Comparison of ENCODE assay signal across 35 cellular contexts in the genomic region with DNA sequence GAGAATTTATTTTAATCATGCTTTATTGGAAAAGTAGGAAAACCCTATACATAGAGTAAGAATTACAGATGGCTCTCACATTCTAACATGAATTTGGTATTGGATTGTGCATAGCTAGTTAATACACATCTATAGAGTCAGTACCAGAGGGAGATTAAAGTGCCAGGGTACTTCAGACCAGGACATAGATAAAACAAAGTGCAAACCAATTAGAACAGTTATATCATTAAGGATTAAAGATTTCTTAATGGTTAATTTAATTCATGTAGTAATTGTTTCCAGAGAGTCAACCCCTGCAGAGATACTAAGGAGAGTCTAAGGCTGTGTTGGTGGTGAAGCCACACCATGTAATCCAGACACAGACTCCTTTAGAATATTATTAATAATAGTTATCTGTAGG.
"Had no signal": no experiment of that assay in that cellular context is flagged by ENCODE, and none has a peak within 500 bp of the region (broad histone marks: within the 10 kb centered on the region; RNA-seq: fewer than 3 reads in every experiment).

No MANE protein-coding gene starts in this region.

- H3K9me3 ChIP-seq: adrenal gland, body of pancreas, breast epithelium had no signal

- H3K27me3 ChIP-seq: adrenal gland, body of pancreas, brain microvascular endothelial cell, breast epithelium had no signal

- H3K27ac ChIP-seq: adrenal gland, body of pancreas, brain microvascular endothelial cell, breast epithelium, VCaP had no signal

- FAIRE-seq: astrocyte, TTC549 had no signal

- H3K4me1 ChIP-seq: breast epithelium had no signal

- H3K4me3 ChIP-seq: adrenal gland, body of pancreas, breast epithelium had no signal

- DNase-seq: activated B cell treated with CpG ODN at 0.5 μM for 24 hours; activated CD4-positive, alpha-beta memory T cell treated with anti-CD3 and anti-CD28 coated beads for 36 hours; activated CD4-positive, alpha-beta T cell treated with anti-CD3 and anti-CD28 coated beads for 4 hours; activated CD4-positive, alpha-beta T cell treated with anti-CD3 and anti-CD28 coated beads, Interleukin-2, amount 10 ng/mL, durations not matched to agents 24 days and 14 days; activated CD4-positive, alpha-beta T cell treated with anti-CD3 and anti-CD28 coated beads, Interleukin-2, amount 50 U/mL, for 1 hour; activated CD4-positive, alpha-beta T cell treated with anti-CD3 and anti-CD28 coated beads, Interleukin-2, amount 50 U/mL, for 4 hours; activated CD4-positive, CD25-positive, alpha-beta regulatory T cell treated with anti-CD3 and anti-CD28 coated beads, Interleukin-2, amount 50 U/mL, for 72 hours; activated CD8-positive, alpha-beta memory T cell treated with anti-CD3 and anti-CD28 coated beads, Interleukin-2, amount 50 U/mL, for 4 hours; activated CD8-positive, alpha-beta T cell treated with anti-CD3 and anti-CD28 coated beads for 36 hours; activated effector memory CD4-positive, alpha-beta T cell treated with anti-CD3 and anti-CD28 coated beads, Interleukin-2, amount 50 U/mL, for 16 hours; activated gamma-delta T cell treated with Interleukin-2 at 50 U/mL for 16 hours; activated naive CD4-positive, alpha-beta T cell; activated naive CD4-positive, alpha-beta T cell treated with anti-CD3 and anti-CD28 coated beads for 36 hours; activated naive CD4-positive, alpha-beta T cell treated with anti-CD3 and anti-CD28 coated beads, Interleukin-2, amount 50 U/mL, for 16 hours; activated naive CD8-positive, alpha-beta T cell treated with anti-CD3 and anti-CD28 coated beads for 36 hours; activated T-cell treated with anti-CD3 and anti-CD28 coated beads for 4 hours; activated T-cell treated with anti-CD3 and anti-CD28 coated beads, Interleukin-2, amount 50 U/mL, for 1 hour; activated T-cell treated with anti-CD3 and anti-CD28 coated beads, Interleukin-2, amount 50 U/mL, for 4 hours; activated T-cell treated with anti-CD3 and anti-CD28 coated beads, Interleukin-2, amount 50 U/mL, for 72 hours; adrenal gland; amniotic stem cell; aorta; body of pancreas; brain microvascular endothelial cell; caudate nucleus; cerebellar nuclear complex; T-helper 1 cell; T-helper 2 cell; T-helper 9 cell had no signal

- ATAC-seq: activated CD8-positive, alpha-beta T cell treated with anti-CD3 and anti-CD28 coated beads for 36 hours; activated naive CD4-positive, alpha-beta T cell treated with anti-CD3 and anti-CD28 coated beads, Interleukin-2, amount 50 U/mL, for 72 hours; activated T-cell treated with anti-CD3 and anti-CD28 coated beads, Interleukin-2, amount 50 U/mL, for 4 hours; activated T-cell treated with anti-CD3 and anti-CD28 coated beads, Interleukin-2, amount 50 U/mL, for 72 hours; activated T-helper 17 cell treated with anti-CD3 and anti-CD28 coated beads, Interleukin-2, amount 50 U/mL, for 72 hours; body of pancreas had no signal

- H3K36me3 ChIP-seq: adrenal gland, brain microvascular endothelial cell, breast epithelium had no signal
